8 cellular contexts compared by ENCODE assay signal in the genomic region with DNA sequence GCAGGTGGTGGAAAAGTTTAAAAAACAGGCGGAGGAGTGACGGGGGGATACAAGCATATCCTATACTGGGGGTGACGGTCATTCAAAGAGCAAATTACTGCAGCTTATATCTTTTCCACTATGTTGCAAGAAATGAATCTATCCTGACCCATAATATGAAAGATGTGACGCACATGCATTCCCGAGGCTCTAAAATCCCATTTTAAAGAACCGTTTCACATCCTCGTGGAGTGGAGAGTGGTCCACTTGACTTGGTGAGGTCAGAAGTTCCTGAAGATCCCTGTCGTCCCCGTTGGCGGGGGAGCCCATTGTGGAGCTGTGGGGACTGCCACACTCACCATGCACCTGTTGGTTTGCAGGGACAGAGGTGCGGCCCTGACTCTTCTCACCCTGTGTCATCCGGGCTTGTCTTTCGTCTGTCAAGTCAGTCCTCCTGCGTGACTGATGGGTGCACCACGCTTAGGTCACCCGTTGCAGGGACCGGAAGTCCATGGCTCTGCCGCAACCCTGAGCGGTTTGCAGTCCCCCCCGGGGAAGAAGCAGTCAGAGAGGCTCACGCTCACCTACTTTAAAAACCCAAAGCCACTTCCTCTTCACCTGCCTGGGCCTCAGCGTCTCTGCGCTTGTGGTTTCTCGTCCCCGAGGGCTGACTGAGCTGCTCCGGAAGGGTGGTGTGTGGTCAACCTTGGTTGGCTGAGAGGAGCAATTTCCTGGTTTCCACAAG. TPM values are rescaled to one million over a fixed set of nuclear protein-coding genes. Genes with fewer than 3 reads are reported as not detected.
DNase-seq lines count a peak whose midpoint lies in the region; ATAC-seq lines count a peak whose summit lies in the region.

No MANE protein-coding gene starts in this region.

- H3K27ac ChIP-seq in esophagus (ENCODE audit: low read depth in 2 of 2, low read length in 1 of 2): peak overlapping the region; percentile 62 to 85

- DNase-seq in DMS153 (lab: John Stamatoyannopoulos, UW) (peak; percentile 85), NCI-H345 (lab: John Stamatoyannopoulos, UW) (no peak), COR-L47 (lab: John Stamatoyannopoulos, UW) (no peak)
- peak; percentile 99 for DNase-seq in Jurkat, Clone E6-1 (ENCODE audit: low read depth, low spot score)
- DNase-seq in activated CD4-positive, alpha-beta T cell treated with anti-CD3 and anti-CD28 coated beads, Interleukin-2, amount 50 U/mL, for 24 hours (ENCODE audit: low read depth in 1 of 2, low spot score in 1 of 2): peak; percentile 67 to 88
- DNase-seq in stimulated activated CD4-positive, alpha-beta T cell treated with anti-CD3 and anti-CD28 coated beads, Interleukin-2, amount 100 ng/mL, for 4 hours (ENCODE audit: low read depth): peak; percentile 78

- H3K36me3 ChIP-seq in esophagus (ENCODE audit: control insufficient read depth in 2 of 2, insufficient read depth in 2 of 2, low read length in 1 of 2): peaks cover 0 to 5% of the 10 kb centered on the region in 2 donors

- H3K4me1 ChIP-seq in esophagus (ENCODE audit: control insufficient read depth in 2 of 2, insufficient read depth in 2 of 2, low read length in 1 of 2): peaks cover 4 to 9% of the 10 kb centered on the region in 2 donors

- H3K4me3 ChIP-seq in Jurkat, Clone E6-1 (ENCODE audit: low read length): peak overlapping the region; percentile 84
- no peak overlapping the region for H3K4me3 ChIP-seq in esophagus (ENCODE audit: low read depth in 1 of 2, low read length in 2 of 2)

- H3K27me3 ChIP-seq in esophagus (ENCODE audit: control insufficient read depth in 1 of 2, insufficient read depth in 2 of 2, low read length in 2 of 2): no peaks in the 10 kb centered on the region

- no peaks in the 10 kb centered on the region for H3K9me3 ChIP-seq in esophagus (ENCODE audit: control insufficient read depth in 2 of 2, insufficient read depth in 1 of 2, low read depth in 1 of 2, low read length in 1 of 2)

- WGBS in esophagus, 2 donors: 62 to 70% methylated on average over 26 of the region's 26 CpGs

- peak; percentile 51 for ATAC-seq in GM21423 (IDR thresholded peaks at IDR 0.05; ENCODE audit: unreplicated experiment)

RNA-seq across cellular contexts. Expression of a gene that starts 53.0 kb away (rescaled TPM):
- 46.8 TPM for polyA plus RNA-seq in Jurkat, Clone E6-1 (2012; ENCODE audit: insufficient read depth, insufficient read length)
- 10 to 100 TPM; 15.1 to 20.7 TPM for polyA plus RNA-seq in esophagus

RNA-seq across cellular contexts. Expression of a gene that starts 53.2 kb away (rescaled TPM):
- 225 TPM for polyA plus RNA-seq in Jurkat, Clone E6-1 (2012; ENCODE audit: insufficient read depth, insufficient read length)
- polyA plus RNA-seq in esophagus: 10 to 100 TPM; 21.9 to 39.5 TPM

Comparison
In these comparisons a context has a peak if more than half of its experiments do, and no peak if none do; other contexts are left out.
1. DNase-seq: peak in DMS153 (single experiment), Jurkat, Clone E6-1 (single experiment), activated CD4-positive, alpha-beta T cell treated with anti-CD3 and anti-CD28 coated beads, Interleukin-2, amount 50 U/mL, for 24 hours (2 of 2) and stimulated activated CD4-positive, alpha-beta T cell treated with anti-CD3 and anti-CD28 coated beads, Interleukin-2, amount 100 ng/mL, for 4 hours (single experiment); none in NCI-H345 (single experiment) and COR-L47 (single experiment).